Comparison of ENCODE assay signal across 1 cellular context in the genomic region with DNA sequence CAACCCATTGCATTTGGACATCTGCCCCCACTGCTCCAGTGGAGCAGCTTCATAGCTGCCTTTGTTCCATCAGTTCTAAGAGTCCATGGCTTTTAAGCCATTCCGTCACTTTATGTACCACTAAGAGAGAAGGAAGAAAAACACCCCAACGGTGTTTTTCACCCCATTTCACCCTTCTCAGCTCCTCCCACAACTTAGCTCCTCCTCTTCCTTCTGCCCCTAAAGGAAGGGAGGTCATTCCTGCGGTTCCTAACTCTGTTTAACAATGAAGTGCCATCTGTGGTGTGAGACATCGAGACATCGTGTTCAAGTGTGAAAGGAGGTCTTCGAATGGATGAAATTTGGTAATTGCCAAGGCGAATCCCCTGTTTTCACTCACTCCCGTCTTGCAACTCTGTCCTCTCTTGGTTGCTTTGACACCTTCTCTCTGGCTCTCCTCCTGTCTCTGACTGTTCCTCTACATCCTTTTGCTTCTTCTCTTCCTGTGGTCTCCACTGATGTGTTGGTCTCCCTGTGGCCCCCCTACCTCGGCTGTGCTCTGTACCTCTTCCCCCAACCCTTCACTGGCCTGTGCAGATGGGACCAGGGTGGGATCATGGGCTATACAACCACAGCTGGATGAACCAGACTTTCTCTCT.
TF ChIP-seq lines count a peak whose summit lies in the region.

No MANE protein-coding gene starts in this region.

TF ChIP-seq in GM23338, 12 proteins besides CTCF, POLR2A, EP300 and RAD21 (continued from another document):
- TF ChIP-seq, protein P1, sequence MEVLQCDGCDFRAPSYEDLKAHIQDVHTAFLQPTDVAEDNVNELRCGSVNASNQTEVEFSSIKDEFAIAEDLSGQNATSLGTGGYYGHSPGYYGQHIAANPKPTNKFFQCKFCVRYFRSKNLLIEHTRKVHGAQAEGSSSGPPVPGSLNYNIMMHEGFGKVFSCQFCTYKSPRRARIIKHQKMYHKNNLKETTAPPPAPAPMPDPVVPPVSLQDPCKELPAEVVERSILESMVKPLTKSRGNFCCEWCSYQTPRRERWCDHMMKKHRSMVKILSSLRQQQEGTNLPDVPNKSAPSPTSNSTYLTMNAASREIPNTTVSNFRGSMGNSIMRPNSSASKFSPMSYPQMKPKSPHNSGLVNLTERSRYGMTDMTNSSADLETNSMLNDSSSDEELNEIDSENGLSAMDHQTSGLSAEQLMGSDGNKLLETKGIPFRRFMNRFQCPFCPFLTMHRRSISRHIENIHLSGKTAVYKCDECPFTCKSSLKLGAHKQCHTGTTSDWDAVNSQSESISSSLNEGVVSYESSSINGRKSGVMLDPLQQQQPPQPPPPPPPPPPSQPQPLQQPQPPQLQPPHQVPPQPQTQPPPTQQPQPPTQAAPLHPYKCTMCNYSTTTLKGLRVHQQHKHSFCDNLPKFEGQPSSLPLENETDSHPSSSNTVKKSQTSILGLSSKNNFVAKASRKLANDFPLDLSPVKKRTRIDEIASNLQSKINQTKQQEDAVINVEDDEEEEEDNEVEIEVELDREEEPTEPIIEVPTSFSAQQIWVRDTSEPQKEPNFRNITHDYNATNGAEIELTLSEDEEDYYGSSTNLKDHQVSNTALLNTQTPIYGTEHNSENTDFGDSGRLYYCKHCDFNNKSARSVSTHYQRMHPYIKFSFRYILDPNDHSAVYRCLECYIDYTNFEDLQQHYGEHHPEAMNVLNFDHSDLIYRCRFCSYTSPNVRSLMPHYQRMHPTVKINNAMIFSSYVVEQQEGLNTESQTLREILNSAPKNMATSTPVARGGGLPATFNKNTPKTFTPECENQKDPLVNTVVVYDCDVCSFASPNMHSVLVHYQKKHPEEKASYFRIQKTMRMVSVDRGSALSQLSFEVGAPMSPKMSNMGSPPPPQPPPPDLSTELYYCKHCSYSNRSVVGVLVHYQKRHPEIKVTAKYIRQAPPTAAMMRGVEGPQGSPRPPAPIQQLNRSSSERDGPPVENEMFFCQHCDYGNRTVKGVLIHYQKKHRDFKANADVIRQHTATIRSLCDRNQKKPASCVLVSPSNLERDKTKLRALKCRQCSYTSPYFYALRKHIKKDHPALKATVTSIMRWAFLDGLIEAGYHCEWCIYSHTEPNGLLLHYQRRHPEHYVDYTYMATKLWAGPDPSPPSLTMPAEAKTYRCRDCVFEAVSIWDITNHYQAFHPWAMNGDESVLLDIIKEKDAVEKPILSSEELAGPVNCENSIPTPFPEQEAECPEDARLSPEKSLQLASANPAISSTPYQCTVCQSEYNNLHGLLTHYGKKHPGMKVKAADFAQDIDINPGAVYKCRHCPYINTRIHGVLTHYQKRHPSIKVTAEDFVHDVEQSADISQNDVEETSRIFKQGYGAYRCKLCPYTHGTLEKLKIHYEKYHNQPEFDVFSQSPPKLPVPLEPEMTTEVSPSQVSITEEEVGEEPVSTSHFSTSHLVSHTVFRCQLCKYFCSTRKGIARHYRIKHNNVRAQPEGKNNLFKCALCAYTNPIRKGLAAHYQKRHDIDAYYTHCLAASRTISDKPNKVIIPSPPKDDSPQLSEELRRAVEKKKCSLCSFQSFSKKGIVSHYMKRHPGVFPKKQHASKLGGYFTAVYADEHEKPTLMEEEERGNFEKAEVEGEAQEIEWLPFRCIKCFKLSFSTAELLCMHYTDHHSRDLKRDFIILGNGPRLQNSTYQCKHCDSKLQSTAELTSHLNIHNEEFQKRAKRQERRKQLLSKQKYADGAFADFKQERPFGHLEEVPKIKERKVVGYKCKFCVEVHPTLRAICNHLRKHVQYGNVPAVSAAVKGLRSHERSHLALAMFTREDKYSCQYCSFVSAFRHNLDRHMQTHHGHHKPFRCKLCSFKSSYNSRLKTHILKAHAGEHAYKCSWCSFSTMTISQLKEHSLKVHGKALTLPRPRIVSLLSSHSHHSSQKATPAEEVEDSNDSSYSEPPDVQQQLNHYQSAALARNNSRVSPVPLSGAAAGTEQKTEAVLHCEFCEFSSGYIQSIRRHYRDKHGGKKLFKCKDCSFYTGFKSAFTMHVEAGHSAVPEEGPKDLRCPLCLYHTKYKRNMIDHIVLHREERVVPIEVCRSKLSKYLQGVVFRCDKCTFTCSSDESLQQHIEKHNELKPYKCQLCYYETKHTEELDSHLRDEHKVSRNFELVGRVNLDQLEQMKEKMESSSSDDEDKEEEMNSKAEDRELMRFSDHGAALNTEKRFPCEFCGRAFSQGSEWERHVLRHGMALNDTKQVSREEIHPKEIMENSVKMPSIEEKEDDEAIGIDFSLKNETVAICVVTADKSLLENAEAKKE (CRISPR knock-in tag; IDR thresholded peaks at IDR 0.05) = no peak
